ENCODE assay signal across 8 cellular contexts in the genomic region with DNA sequence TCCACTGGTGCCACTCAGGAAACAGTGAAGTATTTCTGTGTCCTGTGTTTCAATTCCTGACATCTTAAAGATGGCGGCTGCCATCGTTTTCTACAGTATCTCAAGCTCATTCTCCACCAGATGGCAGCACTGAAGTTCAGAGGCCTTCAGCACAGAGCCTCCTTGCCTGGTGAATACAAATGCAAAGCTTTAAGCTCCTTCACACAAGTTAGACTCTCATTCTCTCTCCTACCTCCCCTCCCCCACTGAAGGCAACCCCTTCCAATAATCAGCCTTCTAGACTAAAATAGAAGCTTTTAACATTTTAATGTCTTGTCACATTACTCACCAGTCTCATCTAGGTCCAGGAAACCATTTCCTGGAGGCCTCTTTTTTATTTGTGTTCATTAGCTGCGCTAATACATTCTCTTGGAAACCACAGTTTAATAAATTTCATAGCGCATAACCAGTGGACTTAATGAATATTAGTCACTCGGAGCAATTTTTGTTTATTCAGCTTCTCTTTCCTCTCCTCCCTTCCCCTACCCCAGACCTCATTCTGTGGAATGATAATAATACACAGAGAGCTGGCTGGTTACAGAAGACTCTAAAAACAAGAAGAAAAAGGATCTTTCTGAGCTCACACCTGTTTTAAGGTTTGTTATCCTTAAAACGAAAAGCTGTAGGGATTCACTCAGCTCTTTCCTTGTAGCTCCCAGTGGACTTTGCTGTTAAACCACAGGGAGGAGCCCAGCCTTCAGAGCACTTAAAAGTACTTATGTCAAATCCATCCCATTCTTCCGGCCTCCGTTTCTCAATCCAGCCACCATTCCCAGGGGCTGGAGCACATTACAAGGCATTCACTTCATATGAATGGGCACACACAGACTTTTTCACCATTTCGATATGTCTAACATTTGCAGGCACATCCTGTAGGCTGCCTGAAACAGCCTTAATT.
DNase-seq lines count a peak whose midpoint lies in the region; TF ChIP-seq lines count a peak whose summit lies in the region.

No MANE protein-coding gene starts in this region.

- H3K4me2 ChIP-seq in H9 (ENCODE audit: insufficient read depth, insufficient read length, low read length) = no peak overlapping the region
- no peak overlapping the region for H3K4me2 ChIP-seq in Loucy (ENCODE audit: low read depth, low read length, poor library complexity, severe bottlenecking)

- WGBS in H9 (ENCODE audit: extremely low coverage, insufficient read length, low lambda C conversion rate) = no CpG with 5 or more reads among the region's 9 CpGs

- no peak overlapping the region for H3K14ac ChIP-seq in H9 (ENCODE audit: insufficient read depth, low read length)

- H3F3A ChIP-seq in Loucy (ENCODE audit: low read depth) = no peaks in the 10 kb centered on the region

- H3K23ac ChIP-seq in H9 (ENCODE audit: insufficient read length, low read depth, low read length) = no peak overlapping the region

- no peak overlapping the region for H3K4ac ChIP-seq in H9 (ENCODE audit: low read depth, low read length)

- H3K9me3 ChIP-seq in H9 (ENCODE audit: control insufficient read depth, low read depth, low read length) (no peaks in the 10 kb centered on the region), Loucy (ENCODE audit: insufficient read depth, low read depth, low read length) (no peaks in the 10 kb centered on the region)

- H2BK15ac ChIP-seq in H9 (ENCODE audit: low read depth, low read length) = no peak overlapping the region

- H2BK20ac ChIP-seq in H9 (ENCODE audit: low read depth, low read length, poor library complexity, severe bottlenecking) = no peak overlapping the region

- H2BK12ac ChIP-seq in H9 (ENCODE audit: insufficient read length, low read depth, low read length) = no peak overlapping the region

- no peak overlapping the region for H3K4me3 Mint-ChIP-seq in H9

- H3K79me1 ChIP-seq in H9 (ENCODE audit: insufficient read depth, low read depth, low read length, poor library complexity, severe bottlenecking) = no peaks in the 10 kb centered on the region

- H4K5ac ChIP-seq in H9 (ENCODE audit: insufficient read length, low read depth, low read length) = no peak overlapping the region

- H3K9ac ChIP-seq in H9 (ENCODE audit: extremely low read depth, insufficient read length, low read length) (no peak overlapping the region), Loucy (ENCODE audit: low read depth, low read length, poor library complexity, severe bottlenecking) (no peak overlapping the region)

- no peaks in the 10 kb centered on the region for H3K36me3 ChIP-seq in Loucy (ENCODE audit: insufficient read depth, low read length)

- H3K27ac Mint-ChIP-seq in H9 = no peak overlapping the region

- no peak overlapping the region for H3K27ac ChIP-seq in H9 (ENCODE audit: insufficient read length, low read depth, low read length)
- H3K27ac ChIP-seq in caudate nucleus (ENCODE audit: low read depth, low read length) = no peak overlapping the region

- H3K4me1 Mint-ChIP-seq in H9 = peaks cover 16% of the 10 kb centered on the region in 2 experiments

- H2AFZ ChIP-seq in H9 (ENCODE audit: low read length) (no peak overlapping the region), Loucy (ENCODE audit: low read length) (peak overlapping the region; percentile 93)

- no peak overlapping the region for H4K91ac ChIP-seq in H9 (ENCODE audit: insufficient read length, low read depth, low read length)

- no peak overlapping the region for H3T11ph ChIP-seq in H9 (ENCODE audit: low read length)

- no peak overlapping the region for H3K56ac ChIP-seq in H9 (ENCODE audit: insufficient read length, low read depth, low read length)

- no peaks in the 10 kb centered on the region for H3K9me2 ChIP-seq in Loucy (replicated peaks; ENCODE audit: low read depth, low read length)

- H3K79me2 ChIP-seq in H9 (ENCODE audit: insufficient read depth, low read length) = no peaks in the 10 kb centered on the region
- no peaks in the 10 kb centered on the region for H3K79me2 ChIP-seq in Loucy (ENCODE audit: insufficient read depth, low read length)

- H3K27me3 ChIP-seq in H9 (ENCODE audit: insufficient read depth, low read length) (no peaks in the 10 kb centered on the region), Loucy (ENCODE audit: insufficient read depth, low read length, poor library complexity, severe bottlenecking) (no peaks in the 10 kb centered on the region)

- no peak overlapping the region for H3K18ac ChIP-seq in H9 (ENCODE audit: insufficient read length, low read depth, low read length)

- TF ChIP-seq CTCF in H9 (conservative IDR thresholded peaks at IDR 0.05) = peak; percentile 74
- peak; percentile 73 for TF ChIP-seq CTCF in Loucy (conservative IDR thresholded peaks at IDR 0.05; ENCODE audit: low read length)

- no peak overlapping the region for H2BK120ac ChIP-seq in H9 (ENCODE audit: low read depth, low read length, poor library complexity, severe bottlenecking)

- no peak overlapping the region for H3K4me3 ChIP-seq in Loucy (ENCODE audit: low read length, poor library complexity, severe bottlenecking)

- in situ Hi-C loops in SK-MEL-5 (cut with HindIII; ENCODE audit: low pct_unique_long_range_greater_than_20kb, low sequenced_read_pairs) = no loop called here

- H3K23me2 ChIP-seq in H9 (ENCODE audit: insufficient read length, low read depth, low read length, poor library complexity, severe bottlenecking) = no peaks in the 10 kb centered on the region

- no peak overlapping the region for H2AK5ac ChIP-seq in H9 (ENCODE audit: insufficient read length, low read length)

- no peak overlapping the region for H2BK5ac ChIP-seq in H9 (ENCODE audit: insufficient read length, low read length)

- DNase-seq in activated gamma-delta T cell treated with Interleukin-2 at 50 U/mL for 16 hours (peak; percentile 8), activated gamma-delta T cell (lab: John Stamatoyannopoulos, UW) (no peak), H9 (peak; percentile 73), SK-MEL-5 (ENCODE audit: low read depth, low spot score) (peak; percentile 92), caudate nucleus (lab: John Stamatoyannopoulos, UW) (peak in 42 of 61 donors; percentile 1 to 80 (median 22)), left kidney (ENCODE audit: low read depth, low spot score) (peak; percentile 82)
- peak in 2 of 3 donors; percentile 17 to 35 for DNase-seq in stimulated activated CD4-positive, alpha-beta T cell treated with anti-CD3 and anti-CD28 coated beads, TNF-alpha, amount 100 ng/mL, for 48 hours (ENCODE audit: low read depth in 3 of 3)

- H3K9me3 Mint-ChIP-seq in H9 = peaks cover 23 to 26% of the 10 kb centered on the region in 2 experiments

- H4K8ac ChIP-seq in H9 (replicated peaks; ENCODE audit: insufficient read length, low read depth, low read length) = no peak overlapping the region

- H3K36me3 Mint-ChIP-seq in H9 (ENCODE audit: insufficient read depth in 1 of 3, low read depth in 3 of 3) = peaks cover 0 to 21% (median 13%) of the 10 kb centered on the region in 3 experiments; a peak in 6 of 7 replicates

- H3K27me3 Mint-ChIP-seq in H9 (ENCODE audit: low read depth) = no peaks in the 10 kb centered on the region; the same call in 1 of the 2 replicates

- H3K4me1 ChIP-seq in H9 (ENCODE audit: insufficient read depth, low read length) (no peaks in the 10 kb centered on the region), Loucy (ENCODE audit: insufficient read depth, low read length, poor library complexity, severe bottlenecking) (no peaks in the 10 kb centered on the region)

- H4K20me1 ChIP-seq in H9 (ENCODE audit: control insufficient read depth, insufficient read depth, insufficient read length) (no peaks in the 10 kb centered on the region), Loucy (ENCODE audit: insufficient read depth, low read length, poor library complexity, severe bottlenecking) (no peaks in the 10 kb centered on the region)
